8 cellular contexts compared by ENCODE assay signal in genomic region chr2:74454654-74455511, GRCh38. TPM values are rescaled to one million over a fixed set of nuclear protein-coding genes. Genes with fewer than 3 reads are reported as not detected.
DNase-seq lines count a peak whose midpoint lies in the region; ATAC-seq and TF ChIP-seq lines count a peak whose summit lies in the region.

INO80B (plus strand) TSS chr2:74455087; CDS start chr2:74455117, 30 bp downstream.

- DNase-seq in DMS 273 treated with DMSO at 0.1 percent for 48 hours (lab: John Stamatoyannopoulos, UW) (peak; percentile 92), PC-9 (peak; percentile 95 to 96), epithelial cell of prostate (ENCODE audit: low read depth, low spot score) (peak; percentile 96)
- DNase-seq in Jurkat, Clone E6-1 (ENCODE audit: low read depth, low spot score) = peak; percentile 99
- DNase-seq in activated T-cell treated with anti-CD3 and anti-CD28 coated beads, Interleukin-2, amount 50 U/mL, for 1 hour = peak; percentile 99
- DNase-seq in stimulated activated CD8-positive, alpha-beta memory T cell treated with anti-CD3 and anti-CD28 coated beads, Interleukin-4, amount 100 ng/mL, for 48 hours = peak; percentile 99

- no peaks in the 10 kb centered on the region for H3K9me2 ChIP-seq in PC-9 (ENCODE audit: insufficient read depth)

- H4K20me1 ChIP-seq in PC-9 (ENCODE audit: insufficient read depth) = no peaks in the 10 kb centered on the region

- peaks cover 22% of the 10 kb centered on the region for H3F3A ChIP-seq in PC-9 (ENCODE audit: insufficient read depth, low read depth)

- peak within 1 kb of the TSS; percentile 88 for H2AFZ ChIP-seq in PC-9

- peak within 1 kb of the TSS; percentile 63 for H3K4me3 ChIP-seq in Jurkat, Clone E6-1 (ENCODE audit: low read length)
- H3K4me3 ChIP-seq in PC-9 (peak within 1 kb of the TSS; percentile 84), mucosa of rectum (ENCODE audit: low read length in 2 of 2) (peak within 1 kb of the TSS; percentile 79 to 95)

- peaks cover 22% of the 10 kb centered on the region for H3K79me2 ChIP-seq in PC-9 (ENCODE audit: low read depth)

- intact Hi-C loops in PC-9 (cut with micrococcal nuclease; ENCODE audit: unreplicated experiment) = loop anchor here (1.0 to 10.0 kb wide), 3 partner anchors 28 to 190 kb away; partner anchors contain the start of genes PCGF1 and TTC31

- no peaks in the 10 kb centered on the region for H3K27me3 ChIP-seq in PC-9 (ENCODE audit: insufficient read depth, low read depth)
- no peaks in the 10 kb centered on the region for H3K27me3 ChIP-seq in mucosa of rectum (ENCODE audit: control insufficient read depth in 2 of 2, insufficient read depth in 2 of 2, low read length in 2 of 2)

- ATAC-seq in GM21619 (IDR thresholded peaks at IDR 0.05; ENCODE audit: unreplicated experiment) = peak; percentile 42

- peak within 1 kb of the TSS; percentile 79 to 80 for H3K9ac ChIP-seq in mucosa of rectum (ENCODE audit: low read depth in 1 of 2, low read length in 2 of 2)

- POLR2A ChIA-PET in PC-9 (lab: Charles Lee; ENCODE audit: unreplicated experiment) = interaction anchor here (0.5 kb wide), 1 partner anchor 588 kb away, joined by 3 read pairs; no protein-coding TSS in a partner anchor

- no peak for TF ChIP-seq CTCF in PC-9 (conservative IDR thresholded peaks at IDR 0.05)

- H3K4me1 ChIP-seq in PC-9 (replicated peaks; ENCODE audit: insufficient read depth) = peaks cover 22% of the 10 kb centered on the region
- peaks cover 25 to 26% of the 10 kb centered on the region in 2 donors for H3K4me1 ChIP-seq in mucosa of rectum (ENCODE audit: control insufficient read depth in 2 of 2, insufficient read depth in 2 of 2, low read length in 2 of 2)

- H3K36me3 ChIP-seq in PC-9 (ENCODE audit: low read depth) (no peaks in the 10 kb centered on the region), mucosa of rectum (ENCODE audit: control insufficient read depth in 2 of 2, insufficient read depth in 2 of 2, low read length in 2 of 2) (peaks cover 0 to 3% of the 10 kb centered on the region in 2 donors)

- BruUV-seq in PC-9 (replicated peaks; lab: Mats Ljungman, UMichigan) = no TSS peak

- H3K9me3 ChIP-seq in PC-9 (ENCODE audit: insufficient read depth, low read depth) (no peaks in the 10 kb centered on the region), mucosa of rectum (ENCODE audit: control insufficient read depth in 2 of 2, low read length in 2 of 2) (no peaks in the 10 kb centered on the region)

- CTCF ChIA-PET in PC-9 (lab: Charles Lee) = no interaction called here

- H3K4me2 ChIP-seq in PC-9 = peak within 1 kb of the TSS; percentile 73

- H3K27ac ChIP-seq in PC-9 (no peak within 1 kb of the TSS), epithelial cell of prostate (peak within 1 kb of the TSS; percentile 44), mucosa of rectum (ENCODE audit: low read depth in 2 of 2, low read length in 2 of 2) (peak within 1 kb of the TSS in 1 of 2 donors; percentile 63)

RNA-seq across cellular contexts. Expression of gene INO80B, which starts in this region (rescaled TPM):
- 33.5 TPM for polyA plus RNA-seq in Jurkat, Clone E6-1 (2012; ENCODE audit: insufficient read depth, insufficient read length)
- total RNA-seq in PC-9 (2021) = 32.5 and 34.2 TPM in 2 replicates
